ENCODE assay signal across 8 cellular contexts in the genomic region with DNA sequence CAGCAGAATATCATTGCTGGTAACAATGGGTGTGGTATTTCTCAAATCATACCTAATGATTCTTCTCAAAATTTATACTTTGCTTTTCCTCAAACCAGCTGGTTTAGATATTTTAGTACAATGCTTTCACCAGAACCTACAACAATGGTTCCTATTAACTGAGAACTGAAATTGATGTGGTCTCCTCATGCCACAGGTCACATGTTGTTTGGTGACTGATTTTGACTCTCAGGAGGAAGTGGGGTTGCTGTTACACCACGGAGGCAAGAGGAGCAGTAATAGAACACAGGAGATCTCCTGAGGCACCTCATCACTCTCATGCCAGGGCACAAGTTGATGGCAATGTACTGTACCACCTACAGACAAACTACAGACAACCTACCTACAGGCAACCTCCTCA.
A peak's percentile ranks its signal among the peaks of the same experiment; 100 is the strongest.
DNase-seq lines count a peak whose midpoint lies in the region; ATAC-seq, FAIRE-seq and TF ChIP-seq lines count a peak whose summit lies in the region.

No MANE protein-coding gene starts in this region.

- ATAC-seq in GM19397 (IDR thresholded peaks at IDR 0.05; ENCODE audit: unreplicated experiment): peak; percentile 40
- peak; percentile 50 for ATAC-seq in HG03280 (IDR thresholded peaks at IDR 0.05; ENCODE audit: unreplicated experiment)

- DNase-seq in GDM1 (lab: John Stamatoyannopoulos, UW): peak; percentile 18
- peak; percentile 10 for DNase-seq in activated CD4-positive, alpha-beta T cell treated with anti-CD3 and anti-CD28 coated beads, Interleukin-2, amount 50 U/mL, for 1 hour
- DNase-seq in NCI-H187 (lab: John Stamatoyannopoulos, UW): no peak
- DNase-seq in NCI-H345 (lab: John Stamatoyannopoulos, UW): no peak
- DNase-seq in GM03348 (ENCODE audit: low spot score): no peak
- no peak for DNase-seq in H54 (ENCODE audit: insufficient read length, low spot score)

- FAIRE-seq in H54 (lab: Jason Lieb, UNC): no peak

- no peak for TF ChIP-seq POLR2A in H54 (IDR thresholded peaks at IDR 0.05; ENCODE audit: low read depth, low read length)

Comparison
In these comparisons a context has a peak if more than half of its experiments do, and no peak if none do; other contexts are left out.
1. DNase-seq: peak in GDM1 (single experiment) and activated CD4-positive, alpha-beta T cell treated with anti-CD3 and anti-CD28 coated beads, Interleukin-2, amount 50 U/mL, for 1 hour (single experiment); none in NCI-H187 (0 of 2), NCI-H345 (single experiment), GM03348 (single experiment) and H54 (single experiment).